1 cellular context compared by ENCODE assay signal in genomic region chr11:62401356-62401755, GRCh38.
TF ChIP-seq lines count a peak whose summit lies in the region.

No MANE protein-coding gene starts in this region.

TF ChIP-seq in IMR-90, 13 proteins besides CTCF, POLR2A, EP300 and RAD21 (continued from another document):
- no peak for TF ChIP-seq RCOR1 (IDR thresholded peaks at IDR 0.05; ENCODE audit: insufficient replicate concordance, low read length)
- TF ChIP-seq RFX5 (IDR thresholded peaks at IDR 0.05; ENCODE audit: low read depth, low read length), result no peak
- TF ChIP-seq CEBPB (IDR thresholded peaks at IDR 0.05; ENCODE audit: low read depth, low read length), result no peak
- no peak for TF ChIP-seq MXI1 (IDR thresholded peaks at IDR 0.05; ENCODE audit: borderline replicate concordance, low read depth, low read length)
TF ChIP-seq in IMR-90: peak in this region for 0.
